Comparison of ENCODE assay signal across 9 cellular contexts in genomic region chr14:51776102-51776894, GRCh38.
DNase-seq lines count a peak whose midpoint lies in the region; ATAC-seq lines count a peak whose summit lies in the region.
"Had no signal": no experiment of that assay in that cellular context is flagged by ENCODE, and none has a peak within 500 bp of the region (broad histone marks: within the 10 kb centered on the region; RNA-seq: fewer than 3 reads in every experiment).

No MANE protein-coding gene starts in this region.

- no peak overlapping the region for H3K27ac ChIP-seq in HUES6 (ENCODE audit: low read depth, low read length)
- H3K27ac ChIP-seq: BLaER1 treated with 17β-estradiol and CSF1 and Interleukin-3, amounts not matched to agents 10 nM and 100 nM had no signal

- H3K27me3 ChIP-seq in HUES6 (ENCODE audit: control insufficient read depth, insufficient read depth, low read length) = 0 out of 2 replicates have a peak, but pooled peaks cover 2% of the 10 kb centered on the region
- H3K27me3 ChIP-seq: BLaER1 treated with 17β-estradiol and CSF1 and Interleukin-3, amounts not matched to agents 10 nM and 100 nM had no signal

- peak overlapping the region; percentile 14 for H3K4me3 ChIP-seq in HUES6 (ENCODE audit: low read depth, low read length)
- H3K4me3 ChIP-seq: BLaER1 treated with 17β-estradiol and CSF1 and Interleukin-3, amounts not matched to agents 10 nM and 100 nM had no signal

- H3K9me3 ChIP-seq in HUES6 (ENCODE audit: control insufficient read depth, insufficient read depth, low read depth, low read length) = no peaks in the 10 kb centered on the region
- H3K9me3 ChIP-seq: BLaER1 treated with 17β-estradiol and CSF1 and Interleukin-3, amounts not matched to agents 10 nM and 100 nM had no signal

- intact Hi-C loops in sciatic nerve (cut with DNase I) = loop anchor here (10.0 kb wide), 1 partner anchor 491 kb away; no protein-coding TSS in a partner anchor

- peaks cover 5% of the 10 kb centered on the region; the same call in 1 of the 2 replicates for H3K4me1 ChIP-seq in HUES6 (ENCODE audit: control insufficient read depth, insufficient read depth, low read length)

- DNase-seq in NCI-H748 (lab: John Stamatoyannopoulos, UW; ENCODE audit: unreplicated experiment) = peak; percentile 63
- no peak for DNase-seq in NCI-H748 treated with DMSO at 0.1 percent for 48 hours (lab: John Stamatoyannopoulos, UW)
- peak; percentile 81 for DNase-seq in RKO (ENCODE audit: low spot score)
- peak; percentile 86 for DNase-seq in astrocyte of the hippocampus (ENCODE audit: low read depth, low spot score)
- peak in 35 of 51 donors; percentile 2 to 62 (median 20) for DNase-seq in hypothalamus (lab: John Stamatoyannopoulos, UW)
- peak; percentile 77 for DNase-seq in sciatic nerve (ENCODE audit: low spot score)

- no peaks in the 10 kb centered on the region for H3K36me3 ChIP-seq in HUES6 (ENCODE audit: control insufficient read depth, insufficient read depth, low read length)
- H3K36me3 ChIP-seq: BLaER1 treated with 17β-estradiol and CSF1 and Interleukin-3, amounts not matched to agents 10 nM and 100 nM had no signal

- H3K9ac ChIP-seq in HUES6 (ENCODE audit: low read length) = no peak overlapping the region
- H3K9ac ChIP-seq: BLaER1 treated with 17β-estradiol and CSF1 and Interleukin-3, amounts not matched to agents 10 nM and 100 nM had no signal

- ATAC-seq in sciatic nerve (peak; percentile 90), HG03159 (IDR thresholded peaks at IDR 0.05; ENCODE audit: unreplicated experiment) (no peak)
